27 cellular contexts compared by ENCODE assay signal in genomic region chr4:13289391-13289790, GRCh38.
DNase-seq lines count a peak whose midpoint lies in the region; TF ChIP-seq lines count a peak whose summit lies in the region.
"Had no signal": no experiment of that assay in that cellular context is flagged by ENCODE, and none has a peak within 500 bp of the region (broad histone marks: within the 10 kb centered on the region; RNA-seq: fewer than 3 reads in every experiment).

No MANE protein-coding gene starts in this region.

- H3K9ac ChIP-seq in mesenchymal stem cell (ENCODE audit: low read length): no peak overlapping the region
- H3K9ac ChIP-seq: BLaER1 had no signal

- H3K36me3 ChIP-seq in mesenchymal stem cell (ENCODE audit: control insufficient read depth in 1 of 2, insufficient read depth in 2 of 2, low read depth in 1 of 2, low read length in 2 of 2) (no peaks in the 10 kb centered on the region), prostate gland (no peaks in the 10 kb centered on the region)
- H3K36me3 ChIP-seq: BLaER1, colonic mucosa, neutrophil, suprapubic skin had no signal

- WGBS in mesenchymal stem cell: no CpG with 5 or more reads among the region's 1 CpG
- whole genome bisulfite sequencing in prostate gland: 84% methylated on average over 1 of the region's 1 CpG

- no peaks in the 10 kb centered on the region for H3K4me1 ChIP-seq in mesenchymal stem cell (ENCODE audit: control insufficient read depth, insufficient read depth, low read depth, low read length)
- no peaks in the 10 kb centered on the region for H3K4me1 ChIP-seq in prostate gland (replicated peaks)
- H3K4me1 ChIP-seq: A549, body of pancreas, colonic mucosa, suprapubic skin had no signal

- no peaks in the 10 kb centered on the region for H3K27me3 ChIP-seq in mesenchymal stem cell (ENCODE audit: control insufficient read depth in 1 of 2, insufficient read depth in 1 of 2, low read length in 2 of 2)
- H3K27me3 ChIP-seq in prostate gland (replicated peaks; ENCODE audit: insufficient read depth): no peaks in the 10 kb centered on the region
- H3K27me3 ChIP-seq: BLaER1, body of pancreas, colonic mucosa, neutrophil, suprapubic skin had no signal

- intact Hi-C loops in prostate gland (cut with DNase I): no loop called here

- peak; percentile 69 for DNase-seq in EL
- DNase-seq in M059J (ENCODE audit: low read depth): peak; percentile 70
- peak; percentile 85 for DNase-seq in choroid plexus epithelial cell (ENCODE audit: low read depth)
- DNase-seq in mesenchymal stem cell: peak; percentile 22
- DNase-seq in NCI-H1694 (lab: John Stamatoyannopoulos, UW): no peak
- no peak for DNase-seq in HuH-7 (ENCODE audit: low spot score)
- no peak for DNase-seq in HUDEP-2 (lab: John Stamatoyannopoulos, UW; ENCODE audit: unreplicated experiment in 76 of 76)
- no peak for DNase-seq in prostate gland (ENCODE audit: low spot score)
- DNase-seq: activated CD4-positive, alpha-beta T cell treated with anti-CD3 and anti-CD28 coated beads for 1 hour; activated CD8-positive, alpha-beta T cell treated with anti-CD3 and anti-CD28 coated beads, Interleukin-2, amount 10 ng/mL, durations not matched to agents 7 days and 5 days; activated effector memory CD4-positive, alpha-beta T cell treated with anti-CD3 and anti-CD28 coated beads, Interleukin-2, amount 50 U/mL, for 16 hours; activated naive CD8-positive, alpha-beta T cell treated with anti-CD3 and anti-CD28 coated beads, Interleukin-2, amount 10 ng/mL, durations not matched to agents 7 days and 5 days; activated T-cell treated with anti-CD3 and anti-CD28 coated beads for 4 hours; body of pancreas; colonic mucosa; COR-L47; effector memory CD8-positive, alpha-beta T cell; head of caudate nucleus; left cardiac atrium; NCI-H187; RPMI8226; stimulated activated CD4-positive, alpha-beta T cell treated with anti-CD3 and anti-CD28 coated beads, Interleukin-2, amount 100 ng/mL, for 48 hours had no signal

- peaks cover 5% of the 10 kb centered on the region for H3K9me3 ChIP-seq in mesenchymal stem cell (ENCODE audit: control insufficient read depth, low read length)
- no peaks in the 10 kb centered on the region for H3K9me3 ChIP-seq in prostate gland
- H3K9me3 ChIP-seq: A549, BLaER1, body of pancreas, colonic mucosa, neutrophil had no signal

- TF ChIP-seq CTCF in choroid plexus epithelial cell (conservative IDR thresholded peaks at IDR 0.05; ENCODE audit: low read depth, low read length) (no peak), prostate gland (IDR thresholded peaks at IDR 0.05) (no peak)

- no peaks in the 10 kb centered on the region for H3K79me1 ChIP-seq in mesenchymal stem cell (replicated peaks; ENCODE audit: low read length, poor library complexity, severe bottlenecking)

- no peak overlapping the region for H3K4me2 ChIP-seq in mesenchymal stem cell (ENCODE audit: low read length, poor library complexity, severe bottlenecking)
- H3K4me2 ChIP-seq: A549, BLaER1 had no signal

- no peak overlapping the region for H2BK15ac ChIP-seq in mesenchymal stem cell (ENCODE audit: low read depth, poor library complexity, severe bottlenecking)

- no peak overlapping the region for H3K23ac ChIP-seq in mesenchymal stem cell (ENCODE audit: low read length in 2 of 2)

- H3K4me3 ChIP-seq in choroid plexus epithelial cell (ENCODE audit: low read depth, low read length) (no peak overlapping the region), mesenchymal stem cell (ENCODE audit: insufficient read depth in 1 of 2, low read depth in 1 of 2, low read length in 2 of 2) (no peak overlapping the region), prostate gland (no peak overlapping the region)
- H3K4me3 ChIP-seq: A549, BLaER1, body of pancreas, colonic mucosa, SK-N-MC, suprapubic skin had no signal

- H3K14ac ChIP-seq in mesenchymal stem cell (ENCODE audit: low read length in 2 of 2): no peak overlapping the region

- H2AFZ ChIP-seq in mesenchymal stem cell (ENCODE audit: low read depth, low read length): no peak overlapping the region

- no peak overlapping the region for H2BK5ac ChIP-seq in mesenchymal stem cell (ENCODE audit: low read depth, low read length, poor library complexity, severe bottlenecking)

- no peak overlapping the region for H4K8ac ChIP-seq in mesenchymal stem cell (ENCODE audit: low read length)

- no peak overlapping the region for H2BK12ac ChIP-seq in mesenchymal stem cell (ENCODE audit: low read length in 2 of 2)

- no peak overlapping the region for H2BK120ac ChIP-seq in mesenchymal stem cell (ENCODE audit: low read depth, low read length)

- H3K18ac ChIP-seq in mesenchymal stem cell (ENCODE audit: low read depth in 1 of 2, low read length in 2 of 2): no peak overlapping the region

- H4K91ac ChIP-seq in mesenchymal stem cell (ENCODE audit: low read length): no peak overlapping the region

- no peak for TF ChIP-seq POLR2A in prostate gland (IDR thresholded peaks at IDR 0.05)

- H3K27ac ChIP-seq in mesenchymal stem cell (ENCODE audit: low read length, poor library complexity, severe bottlenecking) (no peak overlapping the region), prostate gland (no peak overlapping the region)
- H3K27ac ChIP-seq: A549, BLaER1, body of pancreas, colonic mucosa, neutrophil, SK-N-MC, suprapubic skin had no signal

- no peak overlapping the region for H2AK5ac ChIP-seq in mesenchymal stem cell (ENCODE audit: low read length, severe bottlenecking)

- no peak overlapping the region for H3K4ac ChIP-seq in mesenchymal stem cell (ENCODE audit: low read depth in 1 of 2, low read length in 2 of 2)

Comparison
In these comparisons a context has a peak if more than half of its experiments do, and no peak if none do; other contexts are left out.
1. DNase-seq: peak in EL (single experiment), M059J (single experiment), choroid plexus epithelial cell (single experiment) and mesenchymal stem cell (single experiment); none in NCI-H1694 (single experiment), HuH-7 (single experiment), HUDEP-2 (0 of 76) and prostate gland (single experiment).